Comparison of ENCODE assay signal across 7 cellular contexts in genomic region chr3:14410501-14411165, GRCh38. TPM values are rescaled to one million over a fixed set of nuclear protein-coding genes. Genes with fewer than 3 reads are reported as not detected.
A peak's percentile ranks its signal among the peaks of the same experiment; 100 is the strongest.
DNase-seq lines count a peak whose midpoint lies in the region; ATAC-seq and TF ChIP-seq lines count a peak whose summit lies in the region.

No MANE protein-coding gene starts in this region.

- no peak overlapping the region for H3K56ac ChIP-seq in mesendoderm (ENCODE audit: low read length)

- peaks cover 20% of the 10 kb centered on the region for H3K79me1 ChIP-seq in mesendoderm (ENCODE audit: low read length)

- H3K27me3 ChIP-seq in ascending aorta (no peaks in the 10 kb centered on the region), mesendoderm (ENCODE audit: insufficient read depth, low read length, poor library complexity) (no peaks in the 10 kb centered on the region)

- H3K23ac ChIP-seq in mesendoderm (ENCODE audit: low read length): no peak overlapping the region

- H2BK120ac ChIP-seq in mesendoderm (ENCODE audit: low read depth, low read length): no peak overlapping the region

- H4K5ac ChIP-seq in mesendoderm (ENCODE audit: low read length): no peak overlapping the region

- no CpG with 5 or more reads among the region's 6 CpGs for WGBS in mesendoderm (ENCODE audit: extremely low coverage, insufficient coverage, low lambda C conversion rate)

- H4K8ac ChIP-seq in mesendoderm (ENCODE audit: low read depth, low read length): no peak overlapping the region

- intact Hi-C loops in ascending aorta (cut with DNase I): no loop called here

- peak overlapping the region; percentile 58 to 60 for H3K27ac ChIP-seq in ascending aorta
- peak overlapping the region; percentile 34 for H3K27ac ChIP-seq in mesendoderm (ENCODE audit: low read depth, low read length)

- TF ChIP-seq POLR2A in NB4 (IDR thresholded peaks at IDR 0.05; ENCODE audit: extremely low read depth, insufficient read length): peak; percentile 34

- peaks cover 4 to 13% of the 10 kb centered on the region in 2 donors for H3K4me1 ChIP-seq in ascending aorta
- H3K4me1 ChIP-seq in mesendoderm (ENCODE audit: control insufficient read depth, low read depth, low read length): peaks cover 6% of the 10 kb centered on the region

- H3K4me3 ChIP-seq in NB4 (ENCODE audit: low read depth, low read length) (peak overlapping the region; percentile 26), ascending aorta (no peak overlapping the region), mesendoderm (ENCODE audit: low read length) (no peak overlapping the region)

- no peak for TF ChIP-seq CTCF in NB4 (IDR thresholded peaks at IDR 0.05; ENCODE audit: low read depth, low read length)
- TF ChIP-seq CTCF in ascending aorta (IDR thresholded peaks at IDR 0.05): no peak

- ATAC-seq in GM21360 (IDR thresholded peaks at IDR 0.05; ENCODE audit: unreplicated experiment): peak; percentile 69
- no peak for ATAC-seq in HG03175 (IDR thresholded peaks at IDR 0.05; ENCODE audit: unreplicated experiment)

- H3K4ac ChIP-seq in mesendoderm (ENCODE audit: low read depth, low read length): no peak overlapping the region

- no peaks in the 10 kb centered on the region for H3K9me3 ChIP-seq in ascending aorta

- no peak overlapping the region for H3K4me2 ChIP-seq in mesendoderm (ENCODE audit: low read length)

- no peak overlapping the region for H2AK5ac ChIP-seq in mesendoderm (ENCODE audit: low read length)

- no peak overlapping the region for H2BK5ac ChIP-seq in mesendoderm (ENCODE audit: low read length)

- H3K9ac ChIP-seq in mesendoderm (ENCODE audit: low read length): no peak overlapping the region

- H3K18ac ChIP-seq in mesendoderm (ENCODE audit: low read length): no peak overlapping the region

- H3K79me2 ChIP-seq in mesendoderm (ENCODE audit: control insufficient read depth, insufficient read depth, low read length): peaks cover 58% of the 10 kb centered on the region

- H3K36me3 ChIP-seq in ascending aorta (peaks cover 0 to 6% of the 10 kb centered on the region in 2 donors), mesendoderm (ENCODE audit: control insufficient read depth, insufficient read depth, low read length) (no peaks in the 10 kb centered on the region)

- H2BK15ac ChIP-seq in mesendoderm (replicated peaks; ENCODE audit: low read depth): no peak overlapping the region

- DNase-seq in NB4 (ENCODE audit: low read depth) (peak; percentile 97), ascending aorta (ENCODE audit: low spot score in 2 of 2) (peak in 1 of 2 donors; percentile 84), mesendoderm (peak; percentile 82), NCI-H1048 (lab: John Stamatoyannopoulos, UW) (no peak), NCI-H1417 (lab: John Stamatoyannopoulos, UW) (no peak)

RNA-seq across cellular contexts. Expression of gene SLC6A6, which starts 8.2 kb away (rescaled TPM):
- total RNA-seq in ascending aorta: 78.1 TPM
- polyA plus RNA-seq in mesendoderm (2013, experiment 1 of 2): 50.8 TPM
- polyA plus RNA-seq in mesendoderm (2013, experiment 2 of 2): 51.5 TPM

Comparison
In these comparisons a context has a peak if more than half of its experiments do, and no peak if none do; other contexts are left out.
1. DNase-seq: peak in NB4 (single experiment) and mesendoderm (single experiment); none in NCI-H1048 (single experiment) and NCI-H1417 (0 of 3).